8 cellular contexts compared by ENCODE assay signal in the genomic region with DNA sequence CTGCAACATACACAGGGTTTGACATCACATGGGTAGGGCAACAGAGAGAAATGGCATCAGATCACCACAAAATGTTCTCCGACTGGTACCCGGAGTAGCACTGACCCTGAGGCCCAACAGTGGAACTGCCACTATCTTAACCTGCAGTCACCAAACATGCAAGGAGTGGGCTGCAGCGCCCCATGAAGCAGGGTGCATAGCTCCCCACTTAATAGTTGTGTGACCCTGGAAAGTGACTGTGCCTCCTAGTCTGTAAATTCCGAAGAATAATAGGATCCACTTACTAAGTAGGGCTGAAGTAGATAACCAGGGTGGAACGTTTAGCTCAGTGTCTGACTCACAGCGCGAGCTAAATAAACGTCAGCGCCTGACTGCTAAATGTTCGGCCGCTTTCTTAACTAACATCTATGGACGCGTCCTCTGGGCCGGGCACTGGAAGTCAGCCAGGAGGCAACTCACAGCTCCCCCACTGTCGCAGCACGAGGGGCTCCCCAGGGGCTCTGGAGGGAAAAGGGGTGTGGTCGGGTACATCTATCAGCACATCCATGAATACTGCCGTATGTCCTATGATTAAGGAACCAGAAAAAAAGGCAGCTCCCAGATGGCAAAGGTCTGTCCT. TPM values are rescaled to one million over a fixed set of nuclear protein-coding genes. Genes with fewer than 3 reads are reported as not detected.
A peak's percentile ranks its signal among the peaks of the same experiment; 100 is the strongest.
DNase-seq lines count a peak whose midpoint lies in the region; ATAC-seq and TF ChIP-seq lines count a peak whose summit lies in the region.

No MANE protein-coding gene starts in this region.

- no peak overlapping the region for H4K5ac ChIP-seq in mesendoderm (ENCODE audit: low read length)

- H3K9ac ChIP-seq in mesendoderm (ENCODE audit: low read length): peak overlapping the region; percentile 92

- H3K4ac ChIP-seq in mesendoderm (ENCODE audit: low read depth, low read length): no peak overlapping the region

- DNase-seq in activated naive CD4-positive, alpha-beta T cell treated with Interleukin-2 at 50 U/mL for 16 hours: peak; percentile 21
- DNase-seq in activated naive CD4-positive, alpha-beta T cell (lab: John Stamatoyannopoulos, UW): no peak
- DNase-seq in RWPE1 (ENCODE audit: low spot score): peak; percentile 52
- DNase-seq in coronary artery (ENCODE audit: low spot score): no peak
- DNase-seq in mesendoderm: no peak
- DNase-seq in type B pancreatic cell (ENCODE audit: extremely low spot score, unreplicated experiment): no peak

- ATAC-seq in HG03457 (IDR thresholded peaks at IDR 0.05; ENCODE audit: unreplicated experiment) (no peak), GM21576 (IDR thresholded peaks at IDR 0.05; ENCODE audit: unreplicated experiment) (no peak)

- H3K56ac ChIP-seq in mesendoderm (ENCODE audit: low read length): peak overlapping the region; percentile 97

- H3K4me1 Mint-ChIP-seq in type B pancreatic cell (ENCODE audit: unreplicated experiment): peaks cover 17% of the 10 kb centered on the region

- peaks cover 12% of the 10 kb centered on the region for H3K79me1 ChIP-seq in mesendoderm (ENCODE audit: low read length)

- H3K23ac ChIP-seq in mesendoderm (ENCODE audit: low read length): no peak overlapping the region

- H3K27ac ChIP-seq in RWPE1: peak overlapping the region; percentile 87
- peak overlapping the region; percentile 76 to 86 for H3K27ac ChIP-seq in coronary artery
- H3K27ac ChIP-seq in mesendoderm (ENCODE audit: low read depth, low read length): no peak overlapping the region

- H3K4me3 ChIP-seq in coronary artery (peak overlapping the region; percentile 79), mesendoderm (ENCODE audit: low read length) (peak overlapping the region; percentile 84)

- no peak overlapping the region for H3K18ac ChIP-seq in mesendoderm (ENCODE audit: low read length)

- H2BK15ac ChIP-seq in mesendoderm (replicated peaks; ENCODE audit: low read depth): no peak overlapping the region

- H3K4me1 ChIP-seq in mesendoderm (ENCODE audit: control insufficient read depth, low read depth, low read length): peaks cover 1% of the 10 kb centered on the region

- H3K4me3 Mint-ChIP-seq in type B pancreatic cell: peak overlapping the region; percentile 94

- H3K27ac Mint-ChIP-seq in type B pancreatic cell: peak overlapping the region; percentile 87

- H3K36me3 Mint-ChIP-seq in type B pancreatic cell: peaks cover 12% of the 10 kb centered on the region

- no CpG with 5 or more reads among the region's 18 CpGs for WGBS in mesendoderm (ENCODE audit: extremely low coverage, insufficient coverage, low lambda C conversion rate)

- H3K27me3 ChIP-seq in mesendoderm (ENCODE audit: insufficient read depth, low read length, poor library complexity): no peaks in the 10 kb centered on the region

- TF ChIP-seq CTCF in RWPE1 (conservative IDR thresholded peaks at IDR 0.05; ENCODE audit: low read depth): no peak
- TF ChIP-seq CTCF in coronary artery (IDR thresholded peaks at IDR 0.05): no peak
- no peak for TF ChIP-seq CTCF in type B pancreatic cell (conservative IDR thresholded peaks at IDR 0.05)

- H4K8ac ChIP-seq in mesendoderm (ENCODE audit: low read depth, low read length): no peak overlapping the region

- H2AK5ac ChIP-seq in mesendoderm (ENCODE audit: low read length): peak overlapping the region; percentile 47

- peaks cover 10% of the 10 kb centered on the region for H3K79me2 ChIP-seq in mesendoderm (ENCODE audit: control insufficient read depth, insufficient read depth, low read length)

- H2BK120ac ChIP-seq in mesendoderm (ENCODE audit: low read depth, low read length): no peak overlapping the region

- no peaks in the 10 kb centered on the region for H3K9me3 Mint-ChIP-seq in type B pancreatic cell

- H2BK5ac ChIP-seq in mesendoderm (ENCODE audit: low read length): no peak overlapping the region

- H3K27me3 Mint-ChIP-seq in type B pancreatic cell: peaks cover 2% of the 10 kb centered on the region

- POLR2A ChIA-PET in RWPE1 (lab: Yijun Ruan, JAX; ENCODE audit: low non-redundant PET): no interaction called here

- CTCF ChIA-PET in RWPE1 (lab: Yijun Ruan, JAX): interaction anchor here (0.7 to 2.0 kb wide), 4 partner anchors 31 to 573 kb away, joined by 3 to 12 read pairs (median 3); no protein-coding TSS in a partner anchor

- H3K4me2 ChIP-seq in mesendoderm (ENCODE audit: low read length): peak overlapping the region; percentile 67

- H3K36me3 ChIP-seq in mesendoderm (ENCODE audit: control insufficient read depth, insufficient read depth, low read length): peaks cover 4% of the 10 kb centered on the region

RNA-seq across cellular contexts. Expression of a gene that starts 0.8 kb away (rescaled TPM):
- 9.5 TPM for polyA plus RNA-seq in mesendoderm (2013, experiment 1 of 2)
- 9.3 TPM for polyA plus RNA-seq in mesendoderm (2013, experiment 2 of 2)
- total RNA-seq in type B pancreatic cell (ENCODE audit: low replicate concordance): 21.5 and 24.6 TPM in 2 replicates

RNA-seq across cellular contexts. Expression of a gene that starts 29.4 kb away (rescaled TPM):
- polyA plus RNA-seq in mesendoderm (2013, experiment 1 of 2): 17.5 TPM
- polyA plus RNA-seq in mesendoderm (2013, experiment 2 of 2): 17.8 TPM
- 1.7 and 3.5 TPM in 2 replicates for total RNA-seq in type B pancreatic cell (ENCODE audit: low replicate concordance)

RNA-seq across cellular contexts. Expression of a gene that starts 33.4 kb away (rescaled TPM):
- polyA plus RNA-seq in mesendoderm (2013, experiment 1 of 2): 110 TPM
- polyA plus RNA-seq in mesendoderm (2013, experiment 2 of 2): 112 TPM
- 299 and 439 TPM in 2 replicates for total RNA-seq in type B pancreatic cell (ENCODE audit: low replicate concordance)

Comparison
In these comparisons a context has a peak if more than half of its experiments do, and no peak if none do; other contexts are left out.
1. DNase-seq: peak in activated naive CD4-positive, alpha-beta T cell treated with Interleukin-2 at 50 U/mL for 16 hours (single experiment) and RWPE1 (single experiment); none in activated naive CD4-positive, alpha-beta T cell (0 of 4), coronary artery (single experiment), mesendoderm (single experiment) and type B pancreatic cell (single experiment).